1 cellular context compared by ENCODE assay signal in the genomic region with DNA sequence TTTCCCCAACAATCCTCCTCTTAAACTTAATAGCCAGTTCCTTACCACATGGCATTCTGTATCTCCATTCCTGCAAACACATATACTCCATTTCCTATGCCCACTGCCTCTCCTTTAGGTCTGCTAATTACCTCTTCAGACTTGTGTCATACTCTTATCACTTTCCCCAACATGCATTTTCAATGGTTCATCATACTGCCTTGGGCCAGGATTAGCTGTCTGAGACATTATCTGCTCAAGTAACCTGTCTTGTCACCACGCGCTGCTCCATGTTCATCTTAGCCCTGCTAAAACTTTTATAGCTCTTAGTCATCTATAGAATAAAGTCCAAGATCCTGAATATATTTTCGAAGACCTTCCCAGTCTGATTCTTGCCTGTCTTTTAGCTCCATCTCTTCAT.
A peak's percentile ranks its signal among the peaks of the same experiment; 100 is the strongest.
TF ChIP-seq lines count a peak whose summit lies in the region.

No MANE protein-coding gene starts in this region.

TF ChIP-seq in K562, 482 proteins besides CTCF, POLR2A, EP300 and RAD21 (continued from another document):
- TF ChIP-seq STAT5A (IDR thresholded peaks at IDR 0.05; ENCODE audit: borderline replicate concordance, low read length) (peak; percentile 75), SRSF7 (optimal IDR thresholded peaks at IDR 0.05; ENCODE audit: low read depth, low read length) (no peak), NFYB (IDR thresholded peaks at IDR 0.05; ENCODE audit: extremely low read depth, insufficient read length) (no peak), FOSL1 (tag; conservative IDR thresholded peaks at IDR 0.05) (peak; percentile 84), CTBP1 (IDR thresholded peaks at IDR 0.05; ENCODE audit: borderline replicate concordance) (peak; percentile 48; the same call in 1 of the 2 replicates), GATAD2B (IDR thresholded peaks at IDR 0.05; ENCODE audit: borderline replicate concordance) (no peak), ZNF253 (CRISPR knock-in tag; conservative IDR thresholded peaks at IDR 0.05) (no peak), RBM17 (IDR thresholded peaks at IDR 0.05; ENCODE audit: borderline replicate concordance, low read depth, low read length) (no peak), PTTG1 (tag; IDR thresholded peaks at IDR 0.05; ENCODE audit: low read depth) (no peak), WHSC1 (IDR thresholded peaks at IDR 0.05; ENCODE audit: low read length) (no peak), SIN3A (IDR thresholded peaks at IDR 0.05; ENCODE audit: borderline replicate concordance in 2 of 2, control insufficient read depth in 1 of 2, low read depth in 2 of 2, low read length in 2 of 2) (no peak), BRF1 (IDR thresholded peaks at IDR 0.05; ENCODE audit: borderline replicate concordance, extremely low read depth, insufficient read length) (no peak), SREBF2 (CRISPR knock-in tag; IDR thresholded peaks at IDR 0.05) (no peak), EP400 (IDR thresholded peaks at IDR 0.05) (peak; percentile 40; the same call in 1 of the 2 replicates), NRF1 (conservative IDR thresholded peaks at IDR 0.05 in 1 of 2, IDR thresholded peaks at IDR 0.05 in 1 of 2) (0 out of 4 replicates have a peak, but pooled peaks of 1 of the 2 experiments have one; percentile 37), ZNF224 (CRISPR knock-in tag; IDR thresholded peaks at IDR 0.05) (no peak), PHF20 (IDR thresholded peaks at IDR 0.05; ENCODE audit: partially characterized antibody) (no peak), MCM7 (IDR thresholded peaks at IDR 0.05) (no peak), TAF1 (IDR thresholded peaks at IDR 0.05; ENCODE audit: control insufficient read depth, extremely low read depth, insufficient read depth, low read length, severe bottlenecking) (no peak), TGIF2 (CRISPR knock-in tag; IDR thresholded peaks at IDR 0.05) (no peak), SP2 (IDR thresholded peaks at IDR 0.05; ENCODE audit: extremely low read depth, low read depth, low read length, poor library complexity, severe bottlenecking) (no peak), KDM4B (IDR thresholded peaks at IDR 0.05; ENCODE audit: borderline replicate concordance in 2 of 2, low read depth in 1 of 2) (no peak), ZBTB17 (CRISPR knock-in tag; IDR thresholded peaks at IDR 0.05) (no peak), JUN (IDR thresholded peaks at IDR 0.05; ENCODE audit: borderline replicate concordance, low read depth, low read length) (no peak), JUN (CRISPR knock-in tag; IDR thresholded peaks at IDR 0.05; ENCODE audit: borderline replicate concordance) (no peak), MEF2A (IDR thresholded peaks at IDR 0.05; ENCODE audit: control insufficient read depth, low read depth, low read length) (0 out of 2 replicates have a peak, but pooled peaks have one; percentile 51), ZKSCAN3 (CRISPR knock-in tag; IDR thresholded peaks at IDR 0.05) (no peak), CBX3 (IDR thresholded peaks at IDR 0.05; ENCODE audit: borderline replicate concordance in 1 of 2, low read length in 2 of 2) (peak in 1 of 2 experiments; percentile 51; a peak in 1 of 3 replicates), ZNF316 (IDR thresholded peaks at IDR 0.05) (no peak), MECOM (CRISPR knock-in tag; IDR thresholded peaks at IDR 0.05) (peak; percentile 81; the same call in 1 of the 2 replicates), SNIP1 (IDR thresholded peaks at IDR 0.05; ENCODE audit: low read depth) (no peak)
- TF ChIP-seq, protein P1, sequence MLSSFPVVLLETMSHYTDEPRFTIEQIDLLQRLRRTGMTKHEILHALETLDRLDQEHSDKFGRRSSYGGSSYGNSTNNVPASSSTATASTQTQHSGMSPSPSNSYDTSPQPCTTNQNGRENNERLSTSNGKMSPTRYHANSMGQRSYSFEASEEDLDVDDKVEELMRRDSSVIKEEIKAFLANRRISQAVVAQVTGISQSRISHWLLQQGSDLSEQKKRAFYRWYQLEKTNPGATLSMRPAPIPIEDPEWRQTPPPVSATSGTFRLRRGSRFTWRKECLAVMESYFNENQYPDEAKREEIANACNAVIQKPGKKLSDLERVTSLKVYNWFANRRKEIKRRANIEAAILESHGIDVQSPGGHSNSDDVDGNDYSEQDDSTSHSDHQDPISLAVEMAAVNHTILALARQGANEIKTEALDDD (IDR thresholded peaks at IDR 0.05), result peak; percentile 89
- TF ChIP-seq, protein P2, sequence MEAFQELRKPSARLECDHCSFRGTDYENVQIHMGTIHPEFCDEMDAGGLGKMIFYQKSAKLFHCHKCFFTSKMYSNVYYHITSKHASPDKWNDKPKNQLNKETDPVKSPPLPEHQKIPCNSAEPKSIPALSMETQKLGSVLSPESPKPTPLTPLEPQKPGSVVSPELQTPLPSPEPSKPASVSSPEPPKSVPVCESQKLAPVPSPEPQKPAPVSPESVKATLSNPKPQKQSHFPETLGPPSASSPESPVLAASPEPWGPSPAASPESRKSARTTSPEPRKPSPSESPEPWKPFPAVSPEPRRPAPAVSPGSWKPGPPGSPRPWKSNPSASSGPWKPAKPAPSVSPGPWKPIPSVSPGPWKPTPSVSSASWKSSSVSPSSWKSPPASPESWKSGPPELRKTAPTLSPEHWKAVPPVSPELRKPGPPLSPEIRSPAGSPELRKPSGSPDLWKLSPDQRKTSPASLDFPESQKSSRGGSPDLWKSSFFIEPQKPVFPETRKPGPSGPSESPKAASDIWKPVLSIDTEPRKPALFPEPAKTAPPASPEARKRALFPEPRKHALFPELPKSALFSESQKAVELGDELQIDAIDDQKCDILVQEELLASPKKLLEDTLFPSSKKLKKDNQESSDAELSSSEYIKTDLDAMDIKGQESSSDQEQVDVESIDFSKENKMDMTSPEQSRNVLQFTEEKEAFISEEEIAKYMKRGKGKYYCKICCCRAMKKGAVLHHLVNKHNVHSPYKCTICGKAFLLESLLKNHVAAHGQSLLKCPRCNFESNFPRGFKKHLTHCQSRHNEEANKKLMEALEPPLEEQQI (IDR thresholded peaks at IDR 0.05), result 0 out of 2 replicates have a peak, but pooled peaks have one; percentile 58
- TF ChIP-seq, protein P3, sequence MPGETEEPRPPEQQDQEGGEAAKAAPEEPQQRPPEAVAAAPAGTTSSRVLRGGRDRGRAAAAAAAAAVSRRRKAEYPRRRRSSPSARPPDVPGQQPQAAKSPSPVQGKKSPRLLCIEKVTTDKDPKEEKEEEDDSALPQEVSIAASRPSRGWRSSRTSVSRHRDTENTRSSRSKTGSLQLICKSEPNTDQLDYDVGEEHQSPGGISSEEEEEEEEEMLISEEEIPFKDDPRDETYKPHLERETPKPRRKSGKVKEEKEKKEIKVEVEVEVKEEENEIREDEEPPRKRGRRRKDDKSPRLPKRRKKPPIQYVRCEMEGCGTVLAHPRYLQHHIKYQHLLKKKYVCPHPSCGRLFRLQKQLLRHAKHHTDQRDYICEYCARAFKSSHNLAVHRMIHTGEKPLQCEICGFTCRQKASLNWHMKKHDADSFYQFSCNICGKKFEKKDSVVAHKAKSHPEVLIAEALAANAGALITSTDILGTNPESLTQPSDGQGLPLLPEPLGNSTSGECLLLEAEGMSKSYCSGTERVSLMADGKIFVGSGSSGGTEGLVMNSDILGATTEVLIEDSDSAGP (CRISPR knock-in tag; IDR thresholded peaks at IDR 0.05), result no peak
- TF ChIP-seq, protein P4, sequence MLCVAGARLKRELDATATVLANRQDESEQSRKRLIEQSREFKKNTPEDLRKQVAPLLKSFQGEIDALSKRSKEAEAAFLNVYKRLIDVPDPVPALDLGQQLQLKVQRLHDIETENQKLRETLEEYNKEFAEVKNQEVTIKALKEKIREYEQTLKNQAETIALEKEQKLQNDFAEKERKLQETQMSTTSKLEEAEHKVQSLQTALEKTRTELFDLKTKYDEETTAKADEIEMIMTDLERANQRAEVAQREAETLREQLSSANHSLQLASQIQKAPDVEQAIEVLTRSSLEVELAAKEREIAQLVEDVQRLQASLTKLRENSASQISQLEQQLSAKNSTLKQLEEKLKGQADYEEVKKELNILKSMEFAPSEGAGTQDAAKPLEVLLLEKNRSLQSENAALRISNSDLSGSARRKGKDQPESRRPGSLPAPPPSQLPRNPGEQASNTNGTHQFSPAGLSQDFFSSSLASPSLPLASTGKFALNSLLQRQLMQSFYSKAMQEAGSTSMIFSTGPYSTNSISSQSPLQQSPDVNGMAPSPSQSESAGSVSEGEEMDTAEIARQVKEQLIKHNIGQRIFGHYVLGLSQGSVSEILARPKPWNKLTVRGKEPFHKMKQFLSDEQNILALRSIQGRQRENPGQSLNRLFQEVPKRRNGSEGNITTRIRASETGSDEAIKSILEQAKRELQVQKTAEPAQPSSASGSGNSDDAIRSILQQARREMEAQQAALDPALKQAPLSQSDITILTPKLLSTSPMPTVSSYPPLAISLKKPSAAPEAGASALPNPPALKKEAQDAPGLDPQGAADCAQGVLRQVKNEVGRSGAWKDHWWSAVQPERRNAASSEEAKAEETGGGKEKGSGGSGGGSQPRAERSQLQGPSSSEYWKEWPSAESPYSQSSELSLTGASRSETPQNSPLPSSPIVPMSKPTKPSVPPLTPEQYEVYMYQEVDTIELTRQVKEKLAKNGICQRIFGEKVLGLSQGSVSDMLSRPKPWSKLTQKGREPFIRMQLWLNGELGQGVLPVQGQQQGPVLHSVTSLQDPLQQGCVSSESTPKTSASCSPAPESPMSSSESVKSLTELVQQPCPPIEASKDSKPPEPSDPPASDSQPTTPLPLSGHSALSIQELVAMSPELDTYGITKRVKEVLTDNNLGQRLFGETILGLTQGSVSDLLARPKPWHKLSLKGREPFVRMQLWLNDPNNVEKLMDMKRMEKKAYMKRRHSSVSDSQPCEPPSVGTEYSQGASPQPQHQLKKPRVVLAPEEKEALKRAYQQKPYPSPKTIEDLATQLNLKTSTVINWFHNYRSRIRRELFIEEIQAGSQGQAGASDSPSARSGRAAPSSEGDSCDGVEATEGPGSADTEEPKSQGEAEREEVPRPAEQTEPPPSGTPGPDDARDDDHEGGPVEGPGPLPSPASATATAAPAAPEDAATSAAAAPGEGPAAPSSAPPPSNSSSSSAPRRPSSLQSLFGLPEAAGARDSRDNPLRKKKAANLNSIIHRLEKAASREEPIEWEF (CRISPR knock-in tag; IDR thresholded peaks at IDR 0.05), result no peak
TF ChIP-seq in K562: peak in this region for 64.
